In genomic region chrX:130166503-130166777, GRCh38 we compare ENCODE assay signal across 1 cellular context.
TF ChIP-seq lines count a peak whose summit lies in the region.

No MANE protein-coding gene starts in this region.

TF ChIP-seq in GM12878, 131 proteins besides CTCF, POLR2A, EP300 and RAD21:
- TF ChIP-seq FOXM1 (IDR thresholded peaks at IDR 0.05; ENCODE audit: low read depth, low read length) (no peak), MTA2 (IDR thresholded peaks at IDR 0.05; ENCODE audit: low read depth) (no peak)
